ENCODE assay signal across 8 cellular contexts in genomic region chr1:31064685-31065309, GRCh38. TPM values are rescaled to one million over a fixed set of nuclear protein-coding genes. Genes with fewer than 3 reads are reported as not detected.
DNase-seq lines count a peak whose midpoint lies in the region; ATAC-seq and TF ChIP-seq lines count a peak whose summit lies in the region.

No MANE protein-coding gene starts in this region.

- intact Hi-C loops in IMR-90 (cut with micrococcal nuclease): loop anchor here (2.0 to 5.0 kb wide), 3 partner anchors 82 to 122 kb away; no protein-coding TSS in a partner anchor

- no peak for TF ChIP-seq EP300 in neural cell (conservative IDR thresholded peaks at IDR 0.05; ENCODE audit: poor library complexity, severe bottlenecking)

- dilution Hi-C loops in IMR-90 (cut with HindIII; ENCODE audit: low sequenced_read_pairs, unreplicated experiment): no loop called here

- peak overlapping the region; percentile 80 for H4K5ac ChIP-seq in IMR-90 (ENCODE audit: low read depth, low read length)

- H4K91ac ChIP-seq in IMR-90 (ENCODE audit: insufficient read depth, low read depth, low read length): peak overlapping the region; percentile 87

- H3K4me3 ChIP-seq in IMR-90 (ENCODE audit: insufficient read depth, low read depth, low read length): peak overlapping the region; percentile 96
- H3K4me3 ChIP-seq in WI38 (ENCODE audit: low read depth, low read length): peak overlapping the region; percentile 95
- peak overlapping the region; percentile 75 for H3K4me3 ChIP-seq in neural cell (ENCODE audit: low read length)

- peak overlapping the region; percentile 95 for H2AK9ac ChIP-seq in IMR-90 (replicated peaks; ENCODE audit: low read depth, low read length, poor library complexity)

- in situ Hi-C loops in IMR-90 (cut with MboI; ENCODE audit: low sequenced_read_pairs): no loop called here

- H3K4me1 ChIP-seq in IMR-90 (ENCODE audit: control insufficient read depth, insufficient read depth, low read length): peaks cover 4% of the 10 kb centered on the region; the same call in 1 of the 2 replicates

- peak overlapping the region; percentile 90 to 98 for H4K8ac ChIP-seq in IMR-90 (ENCODE audit: low read depth in 2 of 2, low read length in 2 of 2)

- peak overlapping the region; percentile 82 for H2AK5ac ChIP-seq in IMR-90 (ENCODE audit: low read depth, low read length)

- POLR2A ChIA-PET in IMR-90 (lab: Charles Lee; ENCODE audit: unreplicated experiment): no interaction called here

- TF ChIP-seq CTCF in IMR-90 (conservative IDR thresholded peaks at IDR 0.05; ENCODE audit: low read depth, low read length): no peak
- no peak for TF ChIP-seq CTCF in WI38 (IDR thresholded peaks at IDR 0.05; ENCODE audit: low read depth, low read length)
- TF ChIP-seq CTCF in neural cell (IDR thresholded peaks at IDR 0.05; ENCODE audit: poor library complexity, severe bottlenecking): no peak

- 0 out of 3 replicates have a peak overlapping the region, but pooled peaks have one; percentile 15 for H2BK15ac ChIP-seq in IMR-90 (ENCODE audit: low read depth, low read length)

- H4K20me1 ChIP-seq in IMR-90 (ENCODE audit: insufficient read depth, low read length): peaks cover 46% of the 10 kb centered on the region
- peaks cover 21% of the 10 kb centered on the region for H4K20me1 ChIP-seq in neural cell (ENCODE audit: insufficient read depth)

- H3K14ac ChIP-seq in IMR-90 (replicated peaks; ENCODE audit: low read depth, low read length): peak overlapping the region; percentile 78

- no TSS peak for BruUV-seq in IMR-90 (replicated peaks; lab: Mats Ljungman, UMichigan)

- no peaks in the 10 kb centered on the region for H3K9me1 ChIP-seq in IMR-90 (ENCODE audit: insufficient read depth, low read length)

- TF ChIP-seq POLR2A in IMR-90 (IDR thresholded peaks at IDR 0.05; ENCODE audit: low read depth, low read length): no peak

- CTCF ChIA-PET in IMR-90 (lab: Yijun Ruan, JAX): no interaction called here

- WGBS in IMR-90 (ENCODE audit: extremely low coverage in 2 of 2, insufficient read length in 1 of 2), 2 experiments: 0% methylated on average over 12 of the region's 20 CpGs; no CpG with 5 or more reads in 1 of the 2 experiments

- H3K9me3 ChIP-seq in IMR-90 (ENCODE audit: control insufficient read depth, insufficient read depth, low read length) (no peaks in the 10 kb centered on the region), neural cell (ENCODE audit: low read length) (no peaks in the 10 kb centered on the region)

- H3K27ac ChIP-seq in IMR-90 (ENCODE audit: insufficient read depth, low read length): peak overlapping the region; percentile 90
- H3K27ac ChIP-seq in neural cell (ENCODE audit: low read length): peak overlapping the region; percentile 98

- no peak overlapping the region for H2BK20ac ChIP-seq in IMR-90 (ENCODE audit: low read depth, low read length)

- peak overlapping the region; percentile 83 for H3K4ac ChIP-seq in IMR-90 (ENCODE audit: low read depth, low read length)

- H2AFZ ChIP-seq in IMR-90 (replicated peaks; ENCODE audit: low read length, poor library complexity) (peak overlapping the region; percentile 99), neural cell (ENCODE audit: low read depth, low read length) (peak overlapping the region; percentile 74)

- H3F3A ChIP-seq in neural cell (ENCODE audit: insufficient read depth, low read length, poor library complexity, severe bottlenecking): no peaks in the 10 kb centered on the region

- H3K4me2 ChIP-seq in IMR-90 (ENCODE audit: low read depth, low read length) (peak overlapping the region; percentile 89), neural cell (ENCODE audit: low read length) (peak overlapping the region; percentile 57)

- H3K18ac ChIP-seq in IMR-90 (ENCODE audit: low read depth, low read length): peak overlapping the region; percentile 89

- H2BK5ac ChIP-seq in IMR-90 (ENCODE audit: low read depth, low read length, poor library complexity, severe bottlenecking): peak overlapping the region; percentile 95

- H3K79me1 ChIP-seq in IMR-90 (ENCODE audit: low read depth in 1 of 2, low read length in 2 of 2): no peaks in the 10 kb centered on the region

- H3K36me3 ChIP-seq in IMR-90 (ENCODE audit: control insufficient read depth, insufficient read depth, low read length): no peaks in the 10 kb centered on the region
- no peaks in the 10 kb centered on the region for H3K36me3 ChIP-seq in neural cell (ENCODE audit: insufficient read depth, low read length)

- peak overlapping the region; percentile 95 for H3K23ac ChIP-seq in IMR-90 (ENCODE audit: low read depth, low read length)

- peak in 3 of 4 experiments; percentile 28 to 39 (median 38) for DNase-seq in activated naive CD4-positive, alpha-beta T cell (lab: John Stamatoyannopoulos, UW)
- DNase-seq in activated naive CD4-positive, alpha-beta T cell treated with anti-CD3 and anti-CD28 coated beads, Interleukin-2, amount 50 U/mL, for 16 hours: no peak
- DNase-seq in IMR-90 (peak; percentile 17), fibroblast of peridontal ligament (ENCODE audit: extremely low read depth) (peak; percentile 49), NCI-H524 (lab: John Stamatoyannopoulos, UW) (no peak)
- DNase-seq in central memory CD4-positive, alpha-beta T cell: no peak

- no peaks in the 10 kb centered on the region for H3K27me3 ChIP-seq in IMR-90 (ENCODE audit: control insufficient read depth, insufficient read depth, low read length)
- no peaks in the 10 kb centered on the region for H3K27me3 ChIP-seq in neural cell (ENCODE audit: insufficient read depth, low read depth, low read length)

- H3K9ac ChIP-seq in IMR-90 (ENCODE audit: low read depth, low read length): peak overlapping the region; percentile 100
- H3K9ac ChIP-seq in neural cell (ENCODE audit: low read length): peak overlapping the region; percentile 96

- no peak for TF ChIP-seq RAD21 in IMR-90 (IDR thresholded peaks at IDR 0.05; ENCODE audit: low read length)
- no peak for TF ChIP-seq RAD21 in neural cell (conservative IDR thresholded peaks at IDR 0.05)

- H3K79me2 ChIP-seq in neural cell (replicated peaks; ENCODE audit: insufficient read depth, low read length): peaks cover 53% of the 10 kb centered on the region

- no peak; the same call in 1 of the 2 replicates for ATAC-seq in IMR-90 (ENCODE audit: low read depth)

- no peaks in the 10 kb centered on the region for H3K9me2 ChIP-seq in neural cell (ENCODE audit: insufficient read depth, low read length)

- peak overlapping the region; percentile 43 for H2BK120ac ChIP-seq in IMR-90 (ENCODE audit: low read depth, low read length)

- peak overlapping the region; percentile 93 for H3K56ac ChIP-seq in IMR-90 (ENCODE audit: extremely low read depth, insufficient read depth, low read length)

TF ChIP-seq in IMR-90, 13 proteins besides CTCF, POLR2A, EP300 and RAD21 (continues in another document):
- no peak for TF ChIP-seq FOS (IDR thresholded peaks at IDR 0.05; ENCODE audit: low read depth, low read length)
- TF ChIP-seq MXI1 (IDR thresholded peaks at IDR 0.05; ENCODE audit: borderline replicate concordance, low read depth, low read length): no peak
- no peak for TF ChIP-seq NFE2L2 (IDR thresholded peaks at IDR 0.05; ENCODE audit: low read depth, low read length)
- no peak for TF ChIP-seq BHLHE40 (IDR thresholded peaks at IDR 0.05; ENCODE audit: low read depth, low read length)
- TF ChIP-seq USF2 (IDR thresholded peaks at IDR 0.05; ENCODE audit: low read depth, low read length): no peak
- no peak for TF ChIP-seq CHD1 (IDR thresholded peaks at IDR 0.05; ENCODE audit: low read depth, low read length)
- no peak for TF ChIP-seq RFX5 (IDR thresholded peaks at IDR 0.05; ENCODE audit: low read depth, low read length)
- no peak for TF ChIP-seq MAZ (IDR thresholded peaks at IDR 0.05; ENCODE audit: borderline replicate concordance, low read depth, low read length)

TF ChIP-seq in neural cell, 6 proteins besides CTCF, POLR2A, EP300 and RAD21:
- TF ChIP-seq MXI1 (conservative IDR thresholded peaks at IDR 0.05; ENCODE audit: poor library complexity, severe bottlenecking): no peak
- TF ChIP-seq SMC3 (conservative IDR thresholded peaks at IDR 0.05; ENCODE audit: poor library complexity): no peak
- no peak for TF ChIP-seq POLR2AphosphoS5 (IDR thresholded peaks at IDR 0.05)
- TF ChIP-seq EZH2 (IDR thresholded peaks at IDR 0.05; ENCODE audit: borderline replicate concordance, insufficient read depth, low read length, poor library complexity, severe bottlenecking): no peak
- no peak for TF ChIP-seq TAF1 (IDR thresholded peaks at IDR 0.05; ENCODE audit: low read depth)

RNA-seq across cellular contexts. Expression of gene PUM1, which starts 0.7 kb away (rescaled TPM):
- total RNA-seq in IMR-90 (2012; rRNA removed): 71.9 and 137 TPM in 2 replicates
- polyA plus RNA-seq in IMR-90 (2012; rRNA removed) (65.2 and 75.4 TPM in 2 replicates), neural cell (60.8 and 66.3 TPM in 2 replicates)
- polyA plus RNA-seq in IMR-90 (2012; cell fraction: cytosol; rRNA removed): 22.4 and 33.8 TPM in 2 replicates
- polyA plus RNA-seq in IMR-90 (2012; cell fraction: nucleus; rRNA removed; ENCODE audit: low replicate concordance): 58.3 and 84.7 TPM in 2 replicates
- polyA minus RNA-seq in neural cell: 216 and 220 TPM in 2 replicates

Comparison
In these comparisons a context has a peak if more than half of its experiments do, and no peak if none do; other contexts are left out.
1. DNase-seq: peak in activated naive CD4-positive, alpha-beta T cell (3 of 4), IMR-90 (single experiment) and fibroblast of peridontal ligament (single experiment); none in activated naive CD4-positive, alpha-beta T cell treated with anti-CD3 and anti-CD28 coated beads, Interleukin-2, amount 50 U/mL, for 16 hours (single experiment), central memory CD4-positive, alpha-beta T cell (single experiment) and NCI-H524 (0 of 2).
2. Peak in every context shown above with its lines, with median percentiles within 50 percentile points of each other: H3K4me3 ChIP-seq.